Comparison of ENCODE assay signal across 12 cellular contexts in genomic region chrX:136185409-136186022, GRCh38. TPM values are rescaled to one million over a fixed set of nuclear protein-coding genes. Genes with fewer than 3 reads are reported as not detected.
A peak's percentile ranks its signal among the peaks of the same experiment; 100 is the strongest.
DNase-seq lines count a peak whose midpoint lies in the region; ATAC-seq and TF ChIP-seq lines count a peak whose summit lies in the region.
"Had no signal": no experiment of that assay in that cellular context is flagged by ENCODE, and none has a peak within 500 bp of the region (broad histone marks: within the 10 kb centered on the region; RNA-seq: fewer than 3 reads in every experiment).

No MANE protein-coding gene starts in this region.

- H3K36me3 ChIP-seq in ACC112 (ENCODE audit: insufficient read depth, low read length) (no peaks in the 10 kb centered on the region), MG63 (no peaks in the 10 kb centered on the region; the same call in 1 of the 2 replicates), esophagus squamous epithelium (no peaks in the 10 kb centered on the region), mucosa of descending colon (ENCODE audit: low read depth) (no peaks in the 10 kb centered on the region)
- H3K36me3 ChIP-seq: Peyer's patch had no signal

- 23 to 25% methylated on average over 6 to 8 of the region's 8 CpGs for WGBS in esophagus squamous epithelium, 2 donors

- H3K27ac ChIP-seq in ACC112 (ENCODE audit: low read depth, low read length) (peak overlapping the region; percentile 92), esophagus squamous epithelium (peak overlapping the region in 3 of 4 donors; percentile 43 to 72 (median 63))
- H3K27ac ChIP-seq: epithelial cell of prostate had no signal

- ATAC-seq in mucosa of descending colon = peak; percentile 57
- no peak for ATAC-seq in HG03521 (IDR thresholded peaks at IDR 0.05; ENCODE audit: unreplicated experiment)

- H3K4me1 ChIP-seq in ACC112 (ENCODE audit: control insufficient read depth, insufficient read depth, low read length, unreplicated experiment) (peaks cover 29% of the 10 kb centered on the region), esophagus squamous epithelium (peaks cover 0 to 31% (median 13%) of the 10 kb centered on the region in 3 donors), mucosa of descending colon (ENCODE audit: low read depth) (no peaks in the 10 kb centered on the region)

- intact Hi-C loops in esophagus squamous epithelium (cut with DNase I) = no loop called here
- intact Hi-C loops in mucosa of descending colon (cut with DNase I, micrococcal nuclease) = no loop called here

- H2AFZ ChIP-seq in ACC112 (ENCODE audit: low read length, unreplicated experiment) = no peak overlapping the region

- no peaks in the 10 kb centered on the region for H3K27me3 ChIP-seq in ACC112 (ENCODE audit: insufficient read depth, low read length)
- H3K27me3 ChIP-seq in MG63 = no peaks in the 10 kb centered on the region
- no peaks in the 10 kb centered on the region for H3K27me3 ChIP-seq in esophagus squamous epithelium
- H3K27me3 ChIP-seq: Peyer's patch had no signal

- H3K79me2 ChIP-seq in ACC112 (ENCODE audit: control insufficient read depth, insufficient read depth, low read length, unreplicated experiment) = peaks cover 2% of the 10 kb centered on the region

- TF ChIP-seq CTCF in esophagus squamous epithelium (IDR thresholded peaks at IDR 0.05) (no peak), mucosa of descending colon (IDR thresholded peaks at IDR 0.05) (no peak)

- H3K9me3 ChIP-seq in MG63 (no peaks in the 10 kb centered on the region), esophagus squamous epithelium (no peaks in the 10 kb centered on the region), mucosa of descending colon (no peaks in the 10 kb centered on the region)
- H3K9me3 ChIP-seq: Peyer's patch had no signal

- TF ChIP-seq POLR2A in esophagus squamous epithelium (IDR thresholded peaks at IDR 0.05) = no peak

- H3K4me3 ChIP-seq in ACC112 (ENCODE audit: low read depth, low read length) (peak overlapping the region; percentile 58; the same call in 1 of the 2 replicates), MG63 (no peak overlapping the region), esophagus squamous epithelium (no peak overlapping the region), mucosa of descending colon (no peak overlapping the region)
- H3K4me3 ChIP-seq: Peyer's patch had no signal

- DNase-seq in MG63 (peak; percentile 58), esophagus squamous epithelium (lab: John Stamatoyannopoulos, UW) (no peak), mucosa of descending colon (no peak), DMS153 treated with DMSO at 0.1 percent for 48 hours (lab: John Stamatoyannopoulos, UW; ENCODE audit: unreplicated experiment) (no peak), Kasumi-1 (lab: John Stamatoyannopoulos, UW) (no peak)
- no peak for DNase-seq in activated CD4-positive, alpha-beta T cell treated with anti-CD3 and anti-CD28 coated beads, Interleukin-2, amount 50 U/mL, for 1 hour
- DNase-seq: activated naive CD8-positive, alpha-beta T cell treated with anti-CD3 and anti-CD28 coated beads, Interleukin-2, amount 10 ng/mL, durations not matched to agents 7 days and 5 days; NCI-H1694 treated with DMSO at 0.1 percent for 48 hours; Peyer's patch had no signal

RNA-seq across cellular contexts. Expression of gene FHL1, which starts 38.2 kb away (rescaled TPM):
- 149 and 156 TPM in 2 replicates for total RNA-seq in MG63 (2014; rRNA removed; shearing (Covaris generic); ENCODE audit: low replicate concordance)
- total RNA-seq in esophagus squamous epithelium = 100 to 1,000 TPM in 2 of 4 donors, 10 to 100 TPM in 2; 17.1 to 509 (median 70.4) TPM
- total RNA-seq in mucosa of descending colon = 100 to 1,000 TPM in 1 of 3 donors, 10 to 100 TPM in 2; 36.8 to 472 (median 53.2) TPM
